ENCODE assay signal across 13 cellular contexts in the genomic region with DNA sequence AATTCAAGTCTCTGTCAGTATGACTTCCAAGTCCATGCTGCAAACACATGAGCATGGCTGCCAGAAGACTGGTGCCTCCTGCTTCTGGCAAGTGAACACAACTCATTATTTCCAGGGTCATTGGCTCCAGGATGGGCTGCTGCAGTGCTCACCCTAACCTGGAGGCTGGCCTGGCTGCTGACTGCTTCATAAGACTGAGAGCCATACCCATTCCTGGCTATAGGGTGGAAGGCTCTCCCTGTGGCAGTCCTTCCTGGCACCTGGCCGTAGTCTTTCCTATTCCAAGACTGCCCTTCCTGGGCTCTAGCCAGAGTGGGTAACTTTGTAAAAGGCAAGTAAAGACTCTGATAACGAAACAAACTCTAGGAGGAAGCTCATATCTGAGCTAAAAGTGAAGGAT. TPM values are rescaled to one million over a fixed set of nuclear protein-coding genes. Genes with fewer than 3 reads are reported as not detected.
DNase-seq lines count a peak whose midpoint lies in the region; ATAC-seq and TF ChIP-seq lines count a peak whose summit lies in the region.
"Had no signal": no experiment of that assay in that cellular context is flagged by ENCODE, and none has a peak within 500 bp of the region (broad histone marks: within the 10 kb centered on the region; RNA-seq: fewer than 3 reads in every experiment).

No MANE protein-coding gene starts in this region.

- H3K36me3 Mint-ChIP-seq in endodermal cell (ENCODE audit: low read depth) (no peaks in the 10 kb centered on the region), osteocyte (ENCODE audit: unreplicated experiment) (no peaks in the 10 kb centered on the region)
- H3K36me3 Mint-ChIP-seq: activated CD8-positive, alpha-beta memory T cell treated with anti-CD3 and anti-CD28 coated beads, Interleukin-2, amount 10 ng/mL, durations not matched to agents 7 days and 5 days had no signal

- no peaks in the 10 kb centered on the region for H3K9me3 ChIP-seq in HUES48 (ENCODE audit: control insufficient read depth, insufficient read depth, low read length)
- H3K9me3 ChIP-seq in endodermal cell (ENCODE audit: control insufficient read depth, low read length): no peaks in the 10 kb centered on the region
- H3K9me3 ChIP-seq: thoracic aorta had no signal

- H3K9me3 Mint-ChIP-seq in endodermal cell (no peaks in the 10 kb centered on the region), osteocyte (ENCODE audit: unreplicated experiment) (no peaks in the 10 kb centered on the region)
- H3K9me3 Mint-ChIP-seq: effector memory CD8-positive, alpha-beta T cell had no signal

- H3K4me3 ChIP-seq in HUES48 (ENCODE audit: low read depth, low read length): no peak overlapping the region
- H3K4me3 ChIP-seq in endodermal cell (ENCODE audit: low read length): no peak overlapping the region
- H3K4me3 ChIP-seq: thoracic aorta had no signal

- H3K36me3 ChIP-seq in HUES48 (ENCODE audit: control insufficient read depth, insufficient read depth, low read length) (no peaks in the 10 kb centered on the region), endodermal cell (ENCODE audit: control insufficient read depth, insufficient read depth, low read length) (no peaks in the 10 kb centered on the region)
- H3K36me3 ChIP-seq: thoracic aorta had no signal

- ATAC-seq in HG03108 (IDR thresholded peaks at IDR 0.05; ENCODE audit: unreplicated experiment): no peak
- ATAC-seq: activated CD4-positive, CD25-positive, alpha-beta regulatory T cell treated with anti-CD3 and anti-CD28 coated beads, Interleukin-2, amount 50 U/mL, for 24 hours; activated CD8-positive, alpha-beta memory T cell treated with anti-CD3 and anti-CD28 coated beads, Interleukin-2, amount 10 ng/mL, durations not matched to agents 7 days and 5 days; effector memory CD8-positive, alpha-beta T cell; T-helper 17 cell had no signal

- H3K4me1 ChIP-seq in HUES48 (ENCODE audit: control insufficient read depth, insufficient read depth, low read length) (peaks cover 37% of the 10 kb centered on the region), endodermal cell (ENCODE audit: control insufficient read depth, insufficient read depth, low read length) (peaks cover 19% of the 10 kb centered on the region)

- H3K4me1 Mint-ChIP-seq in endodermal cell: peaks cover 38% of the 10 kb centered on the region
- H3K4me1 Mint-ChIP-seq in osteocyte (ENCODE audit: unreplicated experiment): peaks cover 69% of the 10 kb centered on the region

- 98 to 100% methylated on average over 2 of the region's 2 CpGs for WGBS in endodermal cell (ENCODE audit: insufficient coverage in 1 of 2, insufficient read length in 1 of 2), 2 experiments

- DNase-seq in endodermal cell (peak; percentile 61), osteocyte (ENCODE audit: extremely low spot score, unreplicated experiment) (no peak), NOMO-1 treated with dmso at 0.1 percent for 144 hours (lab: John Stamatoyannopoulos, UW; ENCODE audit: unreplicated experiment) (no peak), erythroblast (lab: John Stamatoyannopoulos, UW) (no peak), AG08395 (ENCODE audit: low spot score) (no peak)
- DNase-seq: activated CD8-positive, alpha-beta memory T cell treated with anti-CD3 and anti-CD28 coated beads, Interleukin-2, amount 10 ng/mL, durations not matched to agents 7 days and 5 days; effector memory CD8-positive, alpha-beta T cell; T-helper 17 cell had no signal

- no peak for TF ChIP-seq POLR2A in erythroblast (IDR thresholded peaks at IDR 0.05; ENCODE audit: low read length)

- H3K4me3 Mint-ChIP-seq in endodermal cell (no peak overlapping the region), osteocyte (ENCODE audit: unreplicated experiment) (no peak overlapping the region)
- H3K4me3 Mint-ChIP-seq: activated CD8-positive, alpha-beta memory T cell treated with anti-CD3 and anti-CD28 coated beads, Interleukin-2, amount 10 ng/mL, durations not matched to agents 7 days and 5 days; effector memory CD8-positive, alpha-beta T cell; T-helper 17 cell had no signal

- no peak overlapping the region for H3K9ac ChIP-seq in HUES48 (ENCODE audit: low read depth, low read length)
- H3K9ac ChIP-seq in endodermal cell (ENCODE audit: extremely low read depth, low read length, poor library complexity, severe bottlenecking): no peak overlapping the region

- H3K27ac Mint-ChIP-seq in endodermal cell (peak overlapping the region; percentile 91), osteocyte (ENCODE audit: unreplicated experiment) (peak overlapping the region; percentile 99)
- H3K27ac Mint-ChIP-seq: activated CD8-positive, alpha-beta memory T cell treated with anti-CD3 and anti-CD28 coated beads, Interleukin-2, amount 10 ng/mL, durations not matched to agents 7 days and 5 days; effector memory CD8-positive, alpha-beta T cell; T-helper 17 cell had no signal

- H3K27ac ChIP-seq in 22Rv1 (peak overlapping the region; percentile 71), HUES48 (ENCODE audit: low read depth, low read length) (peak overlapping the region; percentile 53), endodermal cell (ENCODE audit: low read depth, low read length) (no peak overlapping the region)

- H3K27me3 Mint-ChIP-seq in endodermal cell (ENCODE audit: insufficient read depth): peaks cover 6% of the 10 kb centered on the region
- no peaks in the 10 kb centered on the region for H3K27me3 Mint-ChIP-seq in osteocyte (ENCODE audit: unreplicated experiment)

- TF ChIP-seq CTCF in 22Rv1 (IDR thresholded peaks at IDR 0.05): no peak
- TF ChIP-seq CTCF in endodermal cell (conservative IDR thresholded peaks at IDR 0.05): no peak
- no peak for TF ChIP-seq CTCF in osteocyte (IDR thresholded peaks at IDR 0.05)

- H3K27me3 ChIP-seq in HUES48 (ENCODE audit: control insufficient read depth, insufficient read depth, low read length): peaks cover 14% of the 10 kb centered on the region
- H3K27me3 ChIP-seq in endodermal cell (ENCODE audit: control insufficient read depth, insufficient read depth, low read length, poor library complexity, severe bottlenecking): no peaks in the 10 kb centered on the region

RNA-seq across cellular contexts. Expression of a gene that starts 51.2 kb away (rescaled TPM):
- total RNA-seq in endodermal cell (10 to 100 TPM; 50.5 to 67.9 TPM), osteocyte (239 and 259 TPM in 2 replicates)
- 107 TPM for polyA plus RNA-seq in endodermal cell (2013, experiment 1 of 2)
- polyA plus RNA-seq in endodermal cell (2013, experiment 2 of 2): 113 TPM
